ENCODE assay signal across 30 cellular contexts in the genomic region with DNA sequence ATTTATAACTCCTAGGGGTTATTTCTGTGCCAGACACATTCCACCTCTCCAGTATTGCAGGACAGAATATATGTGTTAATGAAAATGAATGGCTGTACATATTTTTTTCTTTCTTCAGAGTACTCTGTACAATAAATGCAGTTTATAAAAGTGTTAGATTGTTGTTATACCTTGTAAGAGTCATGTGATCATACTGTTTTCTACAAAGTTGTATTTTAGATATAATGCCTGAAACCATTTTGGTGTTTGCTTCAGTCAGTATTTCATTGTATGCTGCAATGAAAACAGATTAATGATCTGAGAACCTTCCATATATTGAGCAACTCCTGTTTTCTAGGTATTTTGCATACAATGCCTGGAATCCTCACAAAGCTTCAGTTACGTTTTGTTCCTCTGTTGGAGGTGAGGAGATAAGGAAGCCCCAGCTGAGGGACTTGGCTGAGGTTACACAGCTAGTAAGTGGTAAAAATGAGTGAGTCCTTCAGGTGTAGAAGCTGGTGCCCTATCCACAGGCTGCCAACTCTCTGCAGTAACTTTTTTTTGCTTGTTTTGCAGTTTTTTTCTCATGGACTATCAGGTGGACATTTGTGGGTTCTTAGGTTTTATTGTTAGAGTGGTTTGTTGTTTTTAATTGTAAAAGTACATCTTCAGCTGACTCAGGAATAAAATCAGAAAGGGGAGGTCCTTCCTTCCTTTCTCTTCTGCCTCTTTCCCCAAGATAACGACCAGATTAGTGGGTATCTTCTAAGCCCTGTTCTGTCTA.
"Had no signal": no experiment of that assay in that cellular context is flagged by ENCODE, and none has a peak within 500 bp of the region (broad histone marks: within the 10 kb centered on the region; RNA-seq: fewer than 3 reads in every experiment).

No MANE protein-coding gene starts in this region.

- H3K4me3 Mint-ChIP-seq: activated CD4-positive, alpha-beta T cell treated with anti-CD3 and anti-CD28 coated beads, Interleukin-2, amount 10 ng/mL, durations not matched to agents 7 days and 5 days; activated naive CD4-positive, alpha-beta T cell treated with anti-CD3 and anti-CD28 coated beads, Interleukin-2, amount 50 U/mL, for 24 hours; activated T-helper 1 cell treated with anti-CD3 and anti-CD28 coated beads, Interleukin-12 subunit alpha, Interleukin-12 subunit beta, Interleukin-2, Interleukin-4 antibody, amounts not matched to agents 30 ng/mL and 10 ng/mL and 1 ng/mL, durations not matched to agents 14 hours and 24 hours and 36 hours; mesothelial cell of epicardium; naive thymus-derived CD8-positive, alpha-beta T cell; neural progenitor cell; T-cell; type B pancreatic cell had no signal

- H3K9me3 ChIP-seq: adrenal gland, ascending aorta, esophagus muscularis mucosa, gastrocnemius medialis, left ventricle myocardium inferior, sigmoid colon, testis, vagina had no signal

- H3K4me2 ChIP-seq: neural progenitor cell, smooth muscle cell had no signal

- H3K9ac ChIP-seq: neural progenitor cell had no signal

- ATAC-seq: gastrocnemius medialis; naive thymus-derived CD8-positive, alpha-beta T cell; T-cell had no signal

- H3K4me1 ChIP-seq: adrenal gland, ascending aorta, esophagus muscularis mucosa, gastrocnemius medialis, left ventricle myocardium inferior, neural progenitor cell, testis, vagina had no signal

- H2AFZ ChIP-seq: neural progenitor cell had no signal

- H3K9me3 Mint-ChIP-seq: activated CD4-positive, alpha-beta T cell treated with anti-CD3 and anti-CD28 coated beads, Interleukin-2, amount 10 ng/mL, durations not matched to agents 7 days and 5 days; activated naive CD4-positive, alpha-beta T cell treated with anti-CD3 and anti-CD28 coated beads, Interleukin-2, amount 50 U/mL, for 24 hours; activated T-helper 1 cell treated with anti-CD3 and anti-CD28 coated beads, Interleukin-12 subunit alpha, Interleukin-12 subunit beta, Interleukin-2, Interleukin-4 antibody, amounts not matched to agents 30 ng/mL and 10 ng/mL and 1 ng/mL, durations not matched to agents 14 hours and 24 hours and 36 hours; mesothelial cell of epicardium; naive thymus-derived CD8-positive, alpha-beta T cell; neural progenitor cell; T-cell; type B pancreatic cell had no signal

- H3K4me1 Mint-ChIP-seq: activated CD4-positive, alpha-beta T cell treated with anti-CD3 and anti-CD28 coated beads, Interleukin-2, amount 10 ng/mL, durations not matched to agents 7 days and 5 days; activated naive CD4-positive, alpha-beta T cell treated with anti-CD3 and anti-CD28 coated beads, Interleukin-2, amount 50 U/mL, for 24 hours; mesothelial cell of epicardium; neural progenitor cell; T-cell had no signal

- H3K27me3 Mint-ChIP-seq: activated CD4-positive, alpha-beta T cell treated with anti-CD3 and anti-CD28 coated beads, Interleukin-2, amount 10 ng/mL, durations not matched to agents 7 days and 5 days; activated naive CD4-positive, alpha-beta T cell treated with anti-CD3 and anti-CD28 coated beads, Interleukin-2, amount 50 U/mL, for 24 hours; naive thymus-derived CD8-positive, alpha-beta T cell; T-cell; type B pancreatic cell had no signal

- DNase-seq: activated CD4-positive, alpha-beta T cell treated with anti-CD3 and anti-CD28 coated beads, Interleukin-2, amount 10 ng/mL, durations not matched to agents 7 days and 5 days; activated CD4-positive, CD25-positive, alpha-beta regulatory T cell; activated CD8-positive, alpha-beta memory T cell treated with anti-CD3 and anti-CD28 coated beads, Interleukin-2, amount 50 U/mL, for 48 hours; activated gamma-delta T cell treated with Interleukin-2 at 50 U/mL for 16 hours; adrenal gland; brain microvascular endothelial cell; central memory CD4-positive, alpha-beta T cell; dermis blood vessel endothelial cell; effector CD8-positive, alpha-beta T cell; gastrocnemius medialis; hippocampal formation; left ventricle myocardium inferior; naive thymus-derived CD8-positive, alpha-beta T cell; posterior cingulate gyrus; sigmoid colon; stimulated activated CD4-positive, alpha-beta T cell treated with anti-CD3 and anti-CD28 coated beads, Interleukin-15, amount 100 ng/mL, for 24 hours; stimulated activated CD4-positive, alpha-beta T cell treated with anti-CD3 and anti-CD28 coated beads, Interleukin-2, amount 100 ng/mL, for 48 hours; stimulated activated CD8-positive, alpha-beta memory T cell treated with anti-CD3 and anti-CD28 coated beads, Interleukin-4, amount 100 ng/mL, for 48 hours; stimulated activated naive CD4-positive, alpha-beta T cell; T-cell; testis had no signal

- H3K27me3 ChIP-seq: adrenal gland, ascending aorta, brain microvascular endothelial cell, esophagus muscularis mucosa, gastrocnemius medialis, neural progenitor cell, sigmoid colon, testis, vagina had no signal

- H3K4me3 ChIP-seq: adrenal gland, ascending aorta, esophagus muscularis mucosa, gastrocnemius medialis, left ventricle myocardium inferior, neural progenitor cell, sigmoid colon, smooth muscle cell, testis, vagina had no signal

- H3K27ac ChIP-seq: adrenal gland, ascending aorta, brain microvascular endothelial cell, esophagus muscularis mucosa, gastrocnemius medialis, left ventricle myocardium inferior, neural progenitor cell, sigmoid colon, testis, vagina had no signal

- H3K27ac Mint-ChIP-seq: activated CD4-positive, alpha-beta T cell treated with anti-CD3 and anti-CD28 coated beads, Interleukin-2, amount 10 ng/mL, durations not matched to agents 7 days and 5 days; activated naive CD4-positive, alpha-beta T cell treated with anti-CD3 and anti-CD28 coated beads, Interleukin-2, amount 50 U/mL, for 24 hours; activated T-helper 1 cell treated with anti-CD3 and anti-CD28 coated beads, Interleukin-12 subunit alpha, Interleukin-12 subunit beta, Interleukin-2, Interleukin-4 antibody, amounts not matched to agents 30 ng/mL and 10 ng/mL and 1 ng/mL, durations not matched to agents 14 hours and 24 hours and 36 hours; mesothelial cell of epicardium; neural progenitor cell; T-cell had no signal
